31 cellular contexts compared by ENCODE assay signal in genomic region chr15:63452552-63453136, GRCh38.
"Had no signal": no experiment of that assay in that cellular context is flagged by ENCODE, and none has a peak within 500 bp of the region (broad histone marks: within the 10 kb centered on the region; RNA-seq: fewer than 3 reads in every experiment).

No MANE protein-coding gene starts in this region.

- H3K27ac ChIP-seq: adrenal gland, body of pancreas, cardiac muscle cell, colonic mucosa, dorsolateral prefrontal cortex, gastrocnemius medialis, hepatocyte, skin epidermis, thoracic aorta, WERI-Rb-1 had no signal

- ATAC-seq: activated CD4-positive, CD25-positive, alpha-beta regulatory T cell treated with anti-CD3 and anti-CD28 coated beads, Interleukin-2, amount 50 U/mL, for 24 hours; body of pancreas; gastrocnemius medialis; left cardiac atrium; left ventricle myocardium superior; stimulated activated naive CD8-positive, alpha-beta T cell treated with anti-CD3 and anti-CD28 coated beads, Interleukin-15, Interleukin-2, amounts not matched to agents 100 U/mL and 50 U/mL, for 24 hours had no signal

- H3K27me3 Mint-ChIP-seq: activated naive CD8-positive, alpha-beta T cell treated with anti-CD3 and anti-CD28 coated beads for 36 hours; naive B cell had no signal

- H3K36me3 Mint-ChIP-seq: activated naive CD8-positive, alpha-beta T cell treated with anti-CD3 and anti-CD28 coated beads for 36 hours; naive B cell had no signal

- H3K27me3 ChIP-seq: adrenal gland, body of pancreas, cardiac muscle cell, colonic mucosa, dorsolateral prefrontal cortex, gastrocnemius medialis, hepatocyte had no signal

- DNase-seq: activated CD4-positive, alpha-beta T cell treated with anti-CD3 and anti-CD28 coated beads for 48 hours; activated CD4-positive, alpha-beta T cell treated with anti-CD3 and anti-CD28 coated beads, Interleukin-2, amount 50 U/mL, for 48 hours; activated CD8-positive, alpha-beta memory T cell treated with anti-CD3 and anti-CD28 coated beads for 24 hours; activated effector memory CD4-positive, alpha-beta T cell treated with anti-CD3 and anti-CD28 coated beads, Interleukin-2, amount 50 U/mL, for 16 hours; activated naive CD4-positive, alpha-beta T cell treated with anti-CD3 and anti-CD28 coated beads for 36 hours; activated naive CD8-positive, alpha-beta T cell treated with anti-CD3 and anti-CD28 coated beads for 36 hours; adrenal gland; aorta; body of pancreas; cerebellar nuclear complex; colonic mucosa; dorsolateral prefrontal cortex; effector memory CD4-positive, alpha-beta T cell; gastrocnemius medialis; glutamatergic neuron; left cardiac atrium; left ventricle myocardium superior; naive B cell; stimulated activated CD4-positive, alpha-beta T cell treated with anti-CD3 and anti-CD28 coated beads, Interleukin-12 subunit alpha, Interleukin-12 subunit beta, amount 100 ng/mL, for 4 hours; stimulated activated CD4-positive, alpha-beta T cell treated with anti-CD3 and anti-CD28 coated beads, Interleukin-4, amount 100 ng/mL, for 1 hour; stimulated activated naive CD8-positive, alpha-beta T cell treated with anti-CD3 and anti-CD28 coated beads, Interleukin-15, Interleukin-2, amounts not matched to agents 100 U/mL and 50 U/mL, for 24 hours; T-helper 9 cell; trophoblast cell; WERI-Rb-1 had no signal

- H3K9me3 ChIP-seq: adrenal gland, body of pancreas, colonic mucosa, gastrocnemius medialis, thoracic aorta had no signal

- H3K4me3 Mint-ChIP-seq: activated naive CD4-positive, alpha-beta T cell treated with anti-CD3 and anti-CD28 coated beads for 36 hours; activated naive CD8-positive, alpha-beta T cell treated with anti-CD3 and anti-CD28 coated beads for 36 hours; naive B cell; neural crest cell; T-helper 1 cell treated with Interleukin-12 subunit alpha and Interleukin-12 subunit beta and Interleukin-4 antibody, amounts not matched to agents 30 μg/mL and 1 μg/mL, for 36 hours had no signal

- H3K27ac Mint-ChIP-seq: activated naive CD4-positive, alpha-beta T cell treated with anti-CD3 and anti-CD28 coated beads for 36 hours; activated naive CD8-positive, alpha-beta T cell treated with anti-CD3 and anti-CD28 coated beads for 36 hours; T-helper 1 cell treated with Interleukin-12 subunit alpha and Interleukin-12 subunit beta and Interleukin-4 antibody, amounts not matched to agents 30 μg/mL and 1 μg/mL, for 36 hours had no signal

- H3K9me3 Mint-ChIP-seq: activated naive CD4-positive, alpha-beta T cell treated with anti-CD3 and anti-CD28 coated beads for 36 hours; activated naive CD8-positive, alpha-beta T cell treated with anti-CD3 and anti-CD28 coated beads for 36 hours; naive B cell; neural crest cell; T-helper 1 cell treated with Interleukin-12 subunit alpha and Interleukin-12 subunit beta and Interleukin-4 antibody, amounts not matched to agents 30 μg/mL and 1 μg/mL, for 36 hours had no signal

- H3K4me2 ChIP-seq: hepatocyte had no signal

- H3K4me1 ChIP-seq: adrenal gland, body of pancreas, gastrocnemius medialis had no signal

- H3K4me1 Mint-ChIP-seq: activated naive CD8-positive, alpha-beta T cell treated with anti-CD3 and anti-CD28 coated beads for 36 hours had no signal

- H2AFZ ChIP-seq: hepatocyte had no signal

- H3K79me2 ChIP-seq: hepatocyte had no signal

- H3K36me3 ChIP-seq: adrenal gland, cardiac muscle cell, colonic mucosa, gastrocnemius medialis, thoracic aorta, WERI-Rb-1 had no signal

- H3K4me3 ChIP-seq: adrenal gland, body of pancreas, cardiac muscle cell, colonic mucosa, dorsolateral prefrontal cortex, gastrocnemius medialis, hepatocyte, skin epidermis, thoracic aorta had no signal
